Comparison of ENCODE assay signal across 15 cellular contexts in the genomic region with DNA sequence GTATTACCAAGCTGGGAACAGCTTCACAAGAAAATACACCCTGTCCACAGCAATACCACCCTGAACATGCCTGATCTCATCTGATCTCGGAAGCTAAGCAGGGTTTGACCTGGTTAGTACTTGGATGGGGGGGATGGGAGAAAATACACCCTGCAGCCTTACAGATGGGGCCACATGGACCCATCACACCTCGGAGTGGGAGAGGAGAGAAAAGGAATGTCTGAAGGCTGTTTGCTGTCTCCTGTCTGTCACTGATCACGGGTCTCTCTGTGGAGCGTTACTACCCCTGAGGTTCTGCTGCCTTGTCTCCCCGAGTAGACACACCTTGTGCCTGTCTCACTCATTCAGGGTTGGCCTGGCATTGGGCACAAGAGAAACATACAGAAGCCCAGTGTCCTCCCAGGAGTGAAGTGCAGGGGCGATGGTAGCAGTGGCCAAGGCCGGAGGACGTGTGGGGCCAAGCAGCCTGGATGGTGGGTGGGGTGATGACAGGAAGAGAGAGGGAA. TPM values are rescaled to one million over a fixed set of nuclear protein-coding genes. Genes with fewer than 3 reads are reported as not detected.
DNase-seq lines count a peak whose midpoint lies in the region; ATAC-seq and TF ChIP-seq lines count a peak whose summit lies in the region.
"Had no signal": no experiment of that assay in that cellular context is flagged by ENCODE, and none has a peak within 500 bp of the region (broad histone marks: within the 10 kb centered on the region; RNA-seq: fewer than 3 reads in every experiment).

No MANE protein-coding gene starts in this region.

- H3F3A ChIP-seq in MM.1S (ENCODE audit: insufficient read depth, low read length): no peaks in the 10 kb centered on the region

- no peaks in the 10 kb centered on the region for H3K9me3 ChIP-seq in MM.1S (replicated peaks; ENCODE audit: insufficient read depth, low read length)
- no peaks in the 10 kb centered on the region for H3K9me3 ChIP-seq in esophagus muscularis mucosa
- H3K9me3 ChIP-seq in neuronal stem cell (replicated peaks in 1 of 2; ENCODE audit: control insufficient read depth in 2 of 2, insufficient read depth in 1 of 2, low read depth in 1 of 2, low read length in 2 of 2): peaks cover 0 to 3% of the 10 kb centered on the region in 2 donors
- no peaks in the 10 kb centered on the region for H3K9me3 ChIP-seq in psoas muscle

- no peak for ATAC-seq in natural killer cell treated with Interleukin-12 subunit alpha and Interleukin-12 subunit beta and Interleukin-15 and Interleukin-18, amount 100 ng/mL, for 72 hours
- ATAC-seq in psoas muscle: no peak

- H3K27ac ChIP-seq in MM.1S (ENCODE audit: low read length): no peak overlapping the region
- H3K27ac ChIP-seq in esophagus muscularis mucosa (replicated peaks in 1 of 4): no peak overlapping the region
- H3K27ac ChIP-seq in neuronal stem cell (replicated peaks; ENCODE audit: low read length): no peak overlapping the region
- no peak overlapping the region for H3K27ac ChIP-seq in psoas muscle

- 95% methylated on average over 8 of the region's 8 CpGs for WGBS in esophagus muscularis mucosa
- no CpG with 5 or more reads among the region's 8 CpGs for WGBS in neuronal stem cell (ENCODE audit: extremely low coverage in 2 of 2, insufficient read length in 2 of 2, insufficient replicate concordance in 1 of 2), 2 donors
- 81 to 86% (median 81%) methylated on average over 7 to 8 of the region's 8 CpGs for WGBS in psoas muscle, 3 donors

- H2BK120ac ChIP-seq in neuronal stem cell (ENCODE audit: low read depth, low read length): no peak overlapping the region

- H3K36me3 ChIP-seq in MM.1S (replicated peaks; ENCODE audit: insufficient read depth, low read length) (no peaks in the 10 kb centered on the region), esophagus muscularis mucosa (no peaks in the 10 kb centered on the region), neuronal stem cell (replicated peaks in 1 of 2; ENCODE audit: control insufficient read depth in 2 of 2, insufficient read depth in 2 of 2, low read length in 2 of 2) (no peaks in the 10 kb centered on the region), psoas muscle (ENCODE audit: insufficient read depth in 1 of 2, low read depth in 1 of 2) (no peaks in the 10 kb centered on the region)

- H2BK12ac ChIP-seq in neuronal stem cell (ENCODE audit: low read length): no peak overlapping the region

- H3K4me1 ChIP-seq in MM.1S (ENCODE audit: low read length) (no peaks in the 10 kb centered on the region), esophagus muscularis mucosa (no peaks in the 10 kb centered on the region), neuronal stem cell (ENCODE audit: control insufficient read depth in 2 of 2, insufficient read depth in 1 of 2, low read depth in 1 of 2, low read length in 2 of 2) (no peaks in the 10 kb centered on the region), psoas muscle (peaks cover 4% of the 10 kb centered on the region)

- no peak overlapping the region for H3K14ac ChIP-seq in neuronal stem cell (ENCODE audit: low read length)

- intact Hi-C loops in esophagus muscularis mucosa (cut with DNase I): no loop called here
- intact Hi-C loops in psoas muscle (cut with DNase I): no loop called here

- no peaks in the 10 kb centered on the region for H3K27me3 Mint-ChIP-seq in type B pancreatic cell
- no peaks in the 10 kb centered on the region for H3K27me3 Mint-ChIP-seq in natural killer cell treated with Interleukin-12 subunit alpha and Interleukin-12 subunit beta and Interleukin-15 and Interleukin-18, amount 100 ng/mL, for 72 hours

- peaks cover 26% of the 10 kb centered on the region for H3K4me1 Mint-ChIP-seq in type B pancreatic cell (ENCODE audit: unreplicated experiment)
- H3K4me1 Mint-ChIP-seq in natural killer cell treated with Interleukin-12 subunit alpha and Interleukin-12 subunit beta and Interleukin-15 and Interleukin-18, amount 100 ng/mL, for 72 hours (ENCODE audit: low read depth in 2 of 2): peaks cover 0 to 16% of the 10 kb centered on the region in 2 donors
- H3K4me1 Mint-ChIP-seq: CD4-positive, alpha-beta memory T cell had no signal

- TF ChIP-seq POLR2A in esophagus muscularis mucosa (IDR thresholded peaks at IDR 0.05; ENCODE audit: low read depth): no peak

- no peak overlapping the region for H2AK5ac ChIP-seq in neuronal stem cell (ENCODE audit: low read depth, low read length)

- TF ChIP-seq CTCF in MM.1S (IDR thresholded peaks at IDR 0.05; ENCODE audit: low read length) (no peak), esophagus muscularis mucosa (IDR thresholded peaks at IDR 0.05) (no peak), type B pancreatic cell (conservative IDR thresholded peaks at IDR 0.05) (no peak), psoas muscle (IDR thresholded peaks at IDR 0.05) (no peak)

- DNase-seq in MM.1S (peak; percentile 5), esophagus muscularis mucosa (ENCODE audit: extremely low spot score) (peak; percentile 72), neuronal stem cell (ENCODE audit: low spot score) (no peak), type B pancreatic cell (ENCODE audit: extremely low spot score, unreplicated experiment) (peak; percentile 42), psoas muscle (no peak)
- DNase-seq in stimulated activated naive CD4-positive, alpha-beta T cell (lab: John Stamatoyannopoulos, UW): no peak
- DNase-seq in natural killer cell treated with Interleukin-12 subunit alpha and Interleukin-12 subunit beta and Interleukin-15 and Interleukin-18, amount 100 ng/mL, for 72 hours (ENCODE audit: low spot score): no peak
- DNase-seq: ACHN; C1 segment of cervical spinal cord; CD4-positive, alpha-beta memory T cell; DMS53; HCEC 1CT; HFFc6 had no signal

- H3K4me3 Mint-ChIP-seq in type B pancreatic cell: no peak overlapping the region
- H3K4me3 Mint-ChIP-seq in natural killer cell treated with Interleukin-12 subunit alpha and Interleukin-12 subunit beta and Interleukin-15 and Interleukin-18, amount 100 ng/mL, for 72 hours: no peak overlapping the region
- H3K4me3 Mint-ChIP-seq: CD4-positive, alpha-beta memory T cell; HFFc6 had no signal

- H3K79me2 ChIP-seq in MM.1S (ENCODE audit: low read length): no peaks in the 10 kb centered on the region

- H4K91ac ChIP-seq in neuronal stem cell (ENCODE audit: low read depth, low read length, poor library complexity): no peak overlapping the region

- no peaks in the 10 kb centered on the region for H3K79me1 ChIP-seq in neuronal stem cell (ENCODE audit: low read depth, low read length)

- H2AFZ ChIP-seq in MM.1S (ENCODE audit: low read length) (no peak overlapping the region), neuronal stem cell (ENCODE audit: low read length) (no peak overlapping the region)

- no peak overlapping the region for H3K4ac ChIP-seq in neuronal stem cell (ENCODE audit: low read length)

- no peak overlapping the region for H3K27ac Mint-ChIP-seq in type B pancreatic cell
- peak overlapping the region in 1 of 2 donors; percentile 65 for H3K27ac Mint-ChIP-seq in natural killer cell treated with Interleukin-12 subunit alpha and Interleukin-12 subunit beta and Interleukin-15 and Interleukin-18, amount 100 ng/mL, for 72 hours
- H3K27ac Mint-ChIP-seq: CD4-positive, alpha-beta memory T cell; HFFc6 had no signal

- H3K4me2 ChIP-seq in MM.1S (ENCODE audit: low read depth, low read length) (no peak overlapping the region), neuronal stem cell (ENCODE audit: insufficient read depth, low read length, poor library complexity, severe bottlenecking) (no peak overlapping the region)

- peaks cover 3% of the 10 kb centered on the region for H3K36me3 Mint-ChIP-seq in type B pancreatic cell
- H3K36me3 Mint-ChIP-seq in natural killer cell treated with Interleukin-12 subunit alpha and Interleukin-12 subunit beta and Interleukin-15 and Interleukin-18, amount 100 ng/mL, for 72 hours: no peaks in the 10 kb centered on the region
- H3K36me3 Mint-ChIP-seq: CD4-positive, alpha-beta memory T cell had no signal

- peak overlapping the region; percentile 22 for H3K18ac ChIP-seq in neuronal stem cell (ENCODE audit: low read length)

- H3K23ac ChIP-seq in neuronal stem cell (ENCODE audit: low read depth, low read length, poor library complexity): no peak overlapping the region

- no peak overlapping the region for H3K9ac ChIP-seq in MM.1S (ENCODE audit: low read length)
- no peak overlapping the region for H3K9ac ChIP-seq in neuronal stem cell (ENCODE audit: low read depth, low read length, poor library complexity)

- no peak overlapping the region for H2BK5ac ChIP-seq in neuronal stem cell (ENCODE audit: low read length)

- H3K4me3 ChIP-seq in MM.1S (ENCODE audit: low read length) (no peak overlapping the region), esophagus muscularis mucosa (no peak overlapping the region), neuronal stem cell (ENCODE audit: low read length in 2 of 2) (no peak overlapping the region), psoas muscle (no peak overlapping the region)

- no peak overlapping the region for H4K8ac ChIP-seq in neuronal stem cell (ENCODE audit: low read depth, low read length)

- no peaks in the 10 kb centered on the region for H4K20me1 ChIP-seq in MM.1S (ENCODE audit: insufficient read depth, low read length)

- no peaks in the 10 kb centered on the region for H3K9me2 ChIP-seq in MM.1S (replicated peaks; ENCODE audit: insufficient read depth, low read length)

- H3K27me3 ChIP-seq in MM.1S (replicated peaks; ENCODE audit: insufficient read depth, low read length) (no peaks in the 10 kb centered on the region), esophagus muscularis mucosa (no peaks in the 10 kb centered on the region), neuronal stem cell (ENCODE audit: control insufficient read depth in 3 of 3, insufficient read depth in 3 of 3, low read depth in 1 of 3, low read length in 3 of 3) (no peaks in the 10 kb centered on the region), psoas muscle (ENCODE audit: insufficient read depth in 3 of 3, low read length in 2 of 3) (no peaks in the 10 kb centered on the region)

- H3K9me3 Mint-ChIP-seq in type B pancreatic cell: peaks cover 3% of the 10 kb centered on the region
- H3K9me3 Mint-ChIP-seq in natural killer cell treated with Interleukin-12 subunit alpha and Interleukin-12 subunit beta and Interleukin-15 and Interleukin-18, amount 100 ng/mL, for 72 hours: no peaks in the 10 kb centered on the region
- H3K9me3 Mint-ChIP-seq: HFFc6 had no signal

- no peak for TF ChIP-seq EP300 in esophagus muscularis mucosa (IDR thresholded peaks at IDR 0.05)

- no peak overlapping the region for H2BK15ac ChIP-seq in neuronal stem cell (ENCODE audit: low read length)

RNA-seq across cellular contexts. Expression of a gene that starts 48.0 kb away (rescaled TPM):
- total RNA-seq in esophagus muscularis mucosa (not detected), type B pancreatic cell (ENCODE audit: low replicate concordance) (not detected in 2 replicates), psoas muscle (not detected)
- polyA plus RNA-seq in neuronal stem cell (2013, experiment 1 of 2): not detected
- not detected for polyA plus RNA-seq in neuronal stem cell (2013, experiment 2 of 2)
- not detected for total RNA-seq in natural killer cell treated with Interleukin-12 subunit alpha and Interleukin-12 subunit beta and Interleukin-15 and Interleukin-18, amount 100 ng/mL, for 72 hours
- polyA plus RNA-seq in psoas muscle: not detected
- total RNA-seq: A172; CD4-positive, alpha-beta memory T cell; H4 had no signal

Comparison
In these comparisons a context has a peak if more than half of its experiments do, and no peak if none do; other contexts are left out.
1. DNase-seq: peak in MM.1S (single experiment), esophagus muscularis mucosa (single experiment) and type B pancreatic cell (single experiment); none in neuronal stem cell (single experiment), stimulated activated naive CD4-positive, alpha-beta T cell (0 of 6), natural killer cell treated with Interleukin-12 subunit alpha and Interleukin-12 subunit beta and Interleukin-15 and Interleukin-18, amount 100 ng/mL, for 72 hours (single experiment) and psoas muscle (0 of 2).